In the genomic region with DNA sequence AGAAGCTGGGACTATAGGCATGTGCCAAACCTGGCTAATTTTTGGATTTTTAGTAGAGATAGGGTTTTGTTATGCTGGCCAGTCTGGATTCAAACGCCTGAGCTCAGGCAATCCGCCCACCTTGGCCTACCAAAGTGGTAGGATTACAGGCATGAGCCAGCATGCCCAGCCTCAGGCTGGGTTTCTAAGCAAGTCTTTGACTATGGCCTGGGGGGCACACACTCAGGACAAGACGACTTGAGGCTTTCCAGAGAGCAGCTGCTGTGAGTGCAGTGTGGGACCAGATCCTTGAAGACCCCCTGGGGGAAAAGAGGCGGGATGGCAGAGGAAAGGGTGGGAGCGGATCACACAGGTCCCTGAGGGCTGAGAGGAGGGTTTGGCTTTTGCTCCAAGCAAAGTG, we compare ENCODE assay signal across 21 cellular contexts.
"Had no signal": no experiment of that assay in that cellular context is flagged by ENCODE, and none has a peak within 500 bp of the region (broad histone marks: within the 10 kb centered on the region; RNA-seq: fewer than 3 reads in every experiment).

No MANE protein-coding gene starts in this region.

- H3K27ac Mint-ChIP-seq: activated CD8-positive, alpha-beta T cell treated with anti-CD3 and anti-CD28 coated beads for 36 hours; activated naive CD4-positive, alpha-beta T cell treated with anti-CD3 and anti-CD28 coated beads, Interleukin-2, amount 50 U/mL, for 72 hours; activated T-cell treated with anti-CD3 and anti-CD28 coated beads, Interleukin-2, amount 50 U/mL, for 24 hours; activated T-helper 17 cell treated with anti-CD3 and anti-CD28 coated beads, Interleukin-2, amount 50 U/mL, for 72 hours; endodermal cell; naive B cell; stimulated activated memory B cell treated with anti-CD40 and anti-IgM and Interleukin-4, amounts not matched to agents 10 μg/mL and 1 μg/mL and 100 μg/mL, for 72 hours; T-helper 17 cell had no signal

- H3K27ac ChIP-seq: coronary artery, epithelial cell of prostate, lower lobe of right lung, stomach, suprapubic skin, tibial nerve had no signal

- H3K36me3 Mint-ChIP-seq: activated naive CD4-positive, alpha-beta T cell treated with anti-CD3 and anti-CD28 coated beads, Interleukin-2, amount 50 U/mL, for 72 hours; stimulated activated memory B cell treated with anti-CD40 and anti-IgM and Interleukin-4, amounts not matched to agents 10 μg/mL and 1 μg/mL and 100 μg/mL, for 72 hours had no signal

- DNase-seq: activated CD4-positive, alpha-beta T cell treated with anti-CD3 and anti-CD28 coated beads for 48 hours; activated CD8-positive, alpha-beta T cell treated with anti-CD3 and anti-CD28 coated beads for 36 hours; activated T-cell treated with anti-CD3 and anti-CD28 coated beads, Interleukin-2, amount 50 U/mL, for 24 hours; cerebellar nuclear complex; endodermal cell; kidney; lower lobe of right lung; naive B cell; small intestine; stomach; T-helper 17 cell had no signal

- ATAC-seq: activated CD8-positive, alpha-beta T cell treated with anti-CD3 and anti-CD28 coated beads for 36 hours; activated naive CD4-positive, alpha-beta T cell treated with anti-CD3 and anti-CD28 coated beads, Interleukin-2, amount 50 U/mL, for 72 hours; activated T-helper 17 cell treated with anti-CD3 and anti-CD28 coated beads, Interleukin-2, amount 50 U/mL, for 72 hours; left lobe of liver; lower lobe of right lung; sciatic nerve; stimulated activated memory B cell treated with anti-CD40 and anti-IgM and Interleukin-4, amounts not matched to agents 10 μg/mL and 1 μg/mL and 100 μg/mL, for 72 hours; T-helper 17 cell had no signal

- H3K4me1 ChIP-seq: lower lobe of right lung had no signal

- H3K9me3 Mint-ChIP-seq: activated CD8-positive, alpha-beta T cell treated with anti-CD3 and anti-CD28 coated beads for 36 hours; activated naive CD4-positive, alpha-beta T cell treated with anti-CD3 and anti-CD28 coated beads, Interleukin-2, amount 50 U/mL, for 72 hours; activated T-cell treated with anti-CD3 and anti-CD28 coated beads, Interleukin-2, amount 50 U/mL, for 24 hours; activated T-helper 17 cell treated with anti-CD3 and anti-CD28 coated beads, Interleukin-2, amount 50 U/mL, for 72 hours; endodermal cell; naive B cell; neural crest cell; stimulated activated memory B cell treated with anti-CD40 and anti-IgM and Interleukin-4, amounts not matched to agents 10 μg/mL and 1 μg/mL and 100 μg/mL, for 72 hours had no signal

- H3K4me3 Mint-ChIP-seq: activated CD8-positive, alpha-beta T cell treated with anti-CD3 and anti-CD28 coated beads for 36 hours; activated T-cell treated with anti-CD3 and anti-CD28 coated beads, Interleukin-2, amount 50 U/mL, for 24 hours; activated T-helper 17 cell treated with anti-CD3 and anti-CD28 coated beads, Interleukin-2, amount 50 U/mL, for 72 hours; endodermal cell; neural crest cell; stimulated activated memory B cell treated with anti-CD40 and anti-IgM and Interleukin-4, amounts not matched to agents 10 μg/mL and 1 μg/mL and 100 μg/mL, for 72 hours; T-helper 17 cell had no signal

- H3K36me3 ChIP-seq: lower lobe of right lung, stomach, suprapubic skin, tibial nerve had no signal

- H3K4me3 ChIP-seq: coronary artery, lower lobe of right lung, stomach, suprapubic skin, tibial nerve had no signal
